In genomic region chr2:168156661-168157060, GRCh38 we compare ENCODE assay signal across 12 cellular contexts.
A peak's percentile ranks its signal among the peaks of the same experiment; 100 is the strongest.
DNase-seq lines count a peak whose midpoint lies in the region; ATAC-seq, FAIRE-seq and TF ChIP-seq lines count a peak whose summit lies in the region.
"Had no signal": no experiment of that assay in that cellular context is flagged by ENCODE, and none has a peak within 500 bp of the region (broad histone marks: within the 10 kb centered on the region; RNA-seq: fewer than 3 reads in every experiment).

No MANE protein-coding gene starts in this region.

- DNase-seq in DND-41 (no peak), bronchial epithelial cell (ENCODE audit: low read depth) (peak; percentile 50), mesothelial cell of epicardium (ENCODE audit: low spot score in 2 of 2, unreplicated experiment in 2 of 2) (no peak), SKM-1 treated with dmso at 0.1 percent for 144 hours (lab: John Stamatoyannopoulos, UW; ENCODE audit: unreplicated experiment) (no peak), 8988T (no peak), left lobe of liver (ENCODE audit: low spot score) (no peak)
- DNase-seq in Jurkat, Clone E6-1 (ENCODE audit: low read depth, low spot score): peak; percentile 41
- DNase-seq: GDM1, NCI-H1105 treated with DMSO at 0.1 percent for 48 hours, occipital lobe had no signal

- H3K27ac ChIP-seq in DND-41 (ENCODE audit: low read length): no peak overlapping the region
- H3K27ac ChIP-seq: breast epithelium had no signal

- no peak overlapping the region for H3K4me3 Mint-ChIP-seq in mesothelial cell of epicardium

- H3K9ac ChIP-seq in DND-41 (ENCODE audit: low read depth, low read length): no peak overlapping the region

- H3K9me3 Mint-ChIP-seq in mesothelial cell of epicardium: no peaks in the 10 kb centered on the region

- no peak overlapping the region for H2AFZ ChIP-seq in DND-41 (ENCODE audit: low read depth, low read length)

- no peaks in the 10 kb centered on the region for H3K79me2 ChIP-seq in DND-41 (ENCODE audit: insufficient read depth, low read length)

- peak overlapping the region; percentile 66 for H3K27ac Mint-ChIP-seq in mesothelial cell of epicardium

- H3K36me3 Mint-ChIP-seq in mesothelial cell of epicardium: peaks cover 2% of the 10 kb centered on the region

- no peak overlapping the region for H3K4me3 ChIP-seq in DND-41 (ENCODE audit: low read depth in 1 of 2, low read length in 2 of 2)
- no peak overlapping the region for H3K4me3 ChIP-seq in Jurkat, Clone E6-1 (ENCODE audit: low read length)
- no peak overlapping the region for H3K4me3 ChIP-seq in bronchial epithelial cell (ENCODE audit: low read depth, low read length)
- H3K4me3 ChIP-seq: breast epithelium had no signal

- ATAC-seq in DND-41 (ENCODE audit: insufficient read depth, low read depth) (peak; percentile 62; the same call in 2 of the 3 replicates), HG03280 (IDR thresholded peaks at IDR 0.05; ENCODE audit: unreplicated experiment) (no peak), left lobe of liver (no peak)

- FAIRE-seq in bronchial epithelial cell (lab: Jason Lieb, UNC): no peak

- H3K4me1 Mint-ChIP-seq in mesothelial cell of epicardium: peaks cover 39% of the 10 kb centered on the region

- no peaks in the 10 kb centered on the region for H3K27me3 ChIP-seq in DND-41 (ENCODE audit: insufficient read depth, low read length, poor library complexity)
- H3K27me3 ChIP-seq in bronchial epithelial cell (ENCODE audit: control insufficient read depth, insufficient read depth, low read length): no peaks in the 10 kb centered on the region
- H3K27me3 ChIP-seq: breast epithelium had no signal

- H4K20me1 ChIP-seq in DND-41 (ENCODE audit: insufficient read depth, low read length): no peaks in the 10 kb centered on the region

- TF ChIP-seq CTCF in DND-41 (IDR thresholded peaks at IDR 0.05; ENCODE audit: borderline replicate concordance, extremely low read depth, low read length, poor library complexity, severe bottlenecking): no peak
- TF ChIP-seq CTCF in bronchial epithelial cell (IDR thresholded peaks at IDR 0.05; ENCODE audit: insufficient read depth, low read length, severe bottlenecking): no peak
- no peak for TF ChIP-seq CTCF in mesothelial cell of epicardium (IDR thresholded peaks at IDR 0.05; ENCODE audit: unreplicated experiment)

- no peaks in the 10 kb centered on the region for H3K27me3 Mint-ChIP-seq in mesothelial cell of epicardium (ENCODE audit: low read depth)

- no peaks in the 10 kb centered on the region for H3K9me3 ChIP-seq in DND-41 (ENCODE audit: insufficient read depth, low read length, severe bottlenecking)
- H3K9me3 ChIP-seq: breast epithelium had no signal

- H3K4me1 ChIP-seq in DND-41 (ENCODE audit: insufficient read depth, low read length): no peaks in the 10 kb centered on the region
- H3K4me1 ChIP-seq: breast epithelium had no signal

- no peak overlapping the region for H3K4me2 ChIP-seq in DND-41 (ENCODE audit: insufficient read depth, low read length)

- H3K36me3 ChIP-seq in DND-41 (ENCODE audit: insufficient read depth, low read length) (peaks cover 22% of the 10 kb centered on the region; the same call in 1 of the 2 replicates), bronchial epithelial cell (ENCODE audit: control insufficient read depth, insufficient read depth, low read length) (no peaks in the 10 kb centered on the region)
- H3K36me3 ChIP-seq: breast epithelium had no signal

Comparison
In these comparisons a context has a peak if more than half of its experiments do, and no peak if none do; other contexts are left out.
1. DNase-seq: peak in Jurkat, Clone E6-1 (single experiment) and bronchial epithelial cell (single experiment); none in DND-41 (single experiment), mesothelial cell of epicardium (0 of 2), SKM-1 treated with dmso at 0.1 percent for 144 hours (single experiment), 8988T (single experiment) and left lobe of liver (single experiment).